ENCODE assay signal across 1 cellular context in the genomic region with DNA sequence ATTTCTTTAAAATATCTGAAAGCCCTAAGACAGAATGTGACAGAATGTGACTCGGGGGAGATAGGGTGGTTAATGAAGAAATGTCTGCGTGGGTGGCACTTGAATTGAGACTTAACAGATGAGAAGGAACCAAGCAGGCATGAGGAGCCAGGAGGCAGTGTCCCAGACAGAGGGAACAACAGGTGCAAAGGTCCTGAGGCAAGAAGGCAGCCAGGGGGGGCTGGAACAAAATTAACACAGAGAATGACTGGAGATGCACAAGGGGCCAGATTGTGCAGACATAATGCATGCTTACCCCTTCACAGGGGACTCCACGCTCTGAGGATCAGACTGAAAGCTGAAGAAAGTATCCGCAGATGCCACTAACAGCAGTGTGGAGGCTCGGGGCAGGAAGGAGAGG.
TF ChIP-seq lines count a peak whose summit lies in the region.

No MANE protein-coding gene starts in this region.

TF ChIP-seq in neural cell, 6 proteins besides CTCF, POLR2A, EP300 and RAD21 (continued from another document):
- TF ChIP-seq EZH2 (IDR thresholded peaks at IDR 0.05; ENCODE audit: borderline replicate concordance, insufficient read depth, low read length, poor library complexity, severe bottlenecking) (no peak), TAF1 (IDR thresholded peaks at IDR 0.05; ENCODE audit: low read depth) (no peak)
